8 cellular contexts compared by ENCODE assay signal in the genomic region with DNA sequence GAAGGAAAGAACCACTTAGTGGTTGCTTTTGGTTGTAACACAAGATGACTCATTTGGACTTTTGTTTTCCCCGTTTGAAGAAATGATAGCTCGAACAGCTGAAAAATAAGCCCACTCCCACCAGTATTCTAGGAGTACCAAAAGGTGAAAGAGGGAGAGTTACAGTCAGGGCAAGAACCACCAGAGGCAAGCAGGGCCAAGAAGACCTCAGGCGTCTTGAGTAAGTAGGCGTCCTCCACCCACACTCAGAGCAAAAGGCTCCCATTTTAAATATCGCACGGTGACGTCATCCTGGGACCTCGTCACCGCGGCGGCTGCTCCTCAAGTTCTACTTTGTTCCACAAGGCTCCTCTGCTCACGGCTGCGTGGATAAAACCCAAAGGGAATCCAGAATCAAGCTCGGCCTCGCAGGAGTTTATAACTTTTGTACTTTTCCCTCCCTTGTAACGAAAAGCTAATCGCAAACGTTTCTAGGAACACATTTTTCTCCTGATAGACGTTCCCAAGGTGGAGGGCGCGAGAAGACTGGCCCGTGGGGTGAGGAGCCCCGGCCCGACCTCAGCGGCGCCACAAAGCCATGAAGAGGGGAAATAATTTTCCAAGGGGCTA. TPM values are rescaled to one million over a fixed set of nuclear protein-coding genes. Genes with fewer than 3 reads are reported as not detected.
DNase-seq lines count a peak whose midpoint lies in the region; ATAC-seq and TF ChIP-seq lines count a peak whose summit lies in the region.

No MANE protein-coding gene starts in this region.

- no peaks in the 10 kb centered on the region for H3K9me3 ChIP-seq in breast epithelium
- no peaks in the 10 kb centered on the region for H3K9me3 ChIP-seq in smooth muscle cell (replicated peaks; ENCODE audit: low read depth)

- H4K20me1 ChIP-seq in smooth muscle cell (ENCODE audit: low read depth): peaks cover 44% of the 10 kb centered on the region

- peaks cover 16% of the 10 kb centered on the region for H3F3A ChIP-seq in smooth muscle cell (ENCODE audit: low read depth)

- H3K79me2 ChIP-seq in smooth muscle cell (ENCODE audit: low read depth): peaks cover 48% of the 10 kb centered on the region

- TF ChIP-seq CTCF in VCaP (conservative IDR thresholded peaks at IDR 0.05): no peak
- TF ChIP-seq CTCF in breast epithelium (IDR thresholded peaks at IDR 0.05): peak in 2 of 3 donors; percentile 5 to 49
- TF ChIP-seq CTCF in smooth muscle cell (IDR thresholded peaks at IDR 0.05; ENCODE audit: borderline replicate concordance, insufficient read depth, poor library complexity, severe bottlenecking): no peak

- H3K36me3 ChIP-seq in breast epithelium (no peaks in the 10 kb centered on the region), smooth muscle cell (ENCODE audit: low read depth) (no peaks in the 10 kb centered on the region)

- under 1% methylated on average over 26 of the region's 26 CpGs for WGBS in smooth muscle cell (ENCODE audit: low lambda C conversion rate)

- peak; percentile 43 for TF ChIP-seq POLR2A in breast epithelium (IDR thresholded peaks at IDR 0.05)

- H3K27ac ChIP-seq in VCaP (peak overlapping the region; percentile 49; the same call in 1 of the 2 replicates), breast epithelium (peak overlapping the region; percentile 96 to 97), smooth muscle cell (ENCODE audit: low read depth) (peak overlapping the region; percentile 99)

- H3K4me1 ChIP-seq in breast epithelium: no peaks in the 10 kb centered on the region
- H3K4me1 ChIP-seq in smooth muscle cell (ENCODE audit: low read depth): peaks cover 11% of the 10 kb centered on the region

- H3K4me2 ChIP-seq in smooth muscle cell: peak overlapping the region; percentile 97

- peak; percentile 64 for ATAC-seq in HG02870 (IDR thresholded peaks at IDR 0.05; ENCODE audit: unreplicated experiment)

- H3K9ac ChIP-seq in smooth muscle cell (ENCODE audit: low read depth): peak overlapping the region; percentile 99

- no peaks in the 10 kb centered on the region for H3K27me3 ChIP-seq in breast epithelium
- H3K27me3 ChIP-seq in smooth muscle cell (ENCODE audit: low read depth): no peaks in the 10 kb centered on the region

- DNase-seq in NCI-H146 (lab: John Stamatoyannopoulos, UW): peak; percentile 33
- no peak for DNase-seq in NCI-H146 treated with DMSO at 0.1 percent for 48 hours (lab: John Stamatoyannopoulos, UW; ENCODE audit: unreplicated experiment)
- DNase-seq in NCI-H1694 treated with DMSO at 0.1 percent for 48 hours (lab: John Stamatoyannopoulos, UW): peak; percentile 53
- DNase-seq in breast epithelium (ENCODE audit: low spot score in 2 of 2): peak; percentile 76 to 85
- peak; percentile 66 for DNase-seq in inferior parietal cortex (ENCODE audit: extremely low spot score)
- DNase-seq in smooth muscle cell (lab: John Stamatoyannopoulos, UW; ENCODE audit: unreplicated experiment): peak; percentile 46

- H2AFZ ChIP-seq in smooth muscle cell (ENCODE audit: low read depth): peak overlapping the region; percentile 85

- H3K4me3 ChIP-seq in breast epithelium (peak overlapping the region; percentile 91 to 96 (median 92)), smooth muscle cell (peak overlapping the region; percentile 91)

- intact Hi-C loops in breast epithelium (cut with DNase I; ENCODE audit: low total_unique reads): no loop called here

RNA-seq across cellular contexts. Expression of gene BTG3, which starts 1.2 kb away (rescaled TPM):
- 10 to 100 TPM; 34.1 to 60.0 (median 55.6) TPM for total RNA-seq in breast epithelium
- 119 and 145 TPM in 2 replicates for total RNA-seq in smooth muscle cell
- polyA plus RNA-seq in smooth muscle cell: 99.1 and 103 TPM in 2 replicates

Comparison
In these comparisons a context has a peak if more than half of its experiments do, and no peak if none do; other contexts are left out.
1. H3K27ac ChIP-seq: peak in every context shown above with its lines; median percentile 99 in smooth muscle cell; 96 in breast epithelium; 49 in VCaP.
2. CTCF ChIP-seq: peak in breast epithelium (2 of 3); none in VCaP (single experiment) and smooth muscle cell (single experiment).